In genomic region chr1:214224605-214225354, GRCh38 we compare ENCODE assay signal across 2 cellular contexts.
TF ChIP-seq lines count a peak whose summit lies in the region.

No MANE protein-coding gene starts in this region.

TF ChIP-seq in liver, 16 proteins besides CTCF, POLR2A, EP300 and RAD21:
- TF ChIP-seq ATF3 (IDR thresholded peaks at IDR 0.05) (no peak), FOXA1 (IDR thresholded peaks at IDR 0.05) (no peak), REST (IDR thresholded peaks at IDR 0.05) (no peak), YY1 (IDR thresholded peaks at IDR 0.05) (no peak)

TF ChIP-seq in HepG2, 621 proteins besides CTCF, POLR2A, EP300 and RAD21 (continued from another document):
- no peak for TF ChIP-seq FIP1L1 (IDR thresholded peaks at IDR 0.05; ENCODE audit: borderline replicate concordance, insufficient read depth, low read depth, low read length)
- no peak for TF ChIP-seq TAF1 (CRISPR knock-in tag; IDR thresholded peaks at IDR 0.05)
- TF ChIP-seq KAT2B (IDR thresholded peaks at IDR 0.05; ENCODE audit: borderline replicate concordance, low read depth, low read length), result no peak
- no peak for TF ChIP-seq RCOR2 (CRISPR knock-in tag; IDR thresholded peaks at IDR 0.05)
- no peak for TF ChIP-seq PRDM15 (CRISPR knock-in tag; IDR thresholded peaks at IDR 0.05)
